In genomic region chr14:58821421-58821820, GRCh38 we compare ENCODE assay signal across 22 cellular contexts.
"Had no signal": no experiment of that assay in that cellular context is flagged by ENCODE, and none has a peak within 500 bp of the region (broad histone marks: within the 10 kb centered on the region; RNA-seq: fewer than 3 reads in every experiment).

No MANE protein-coding gene starts in this region.

- H2AFZ ChIP-seq: neural progenitor cell had no signal

- H3K27ac Mint-ChIP-seq: activated CD4-positive, alpha-beta memory T cell treated with anti-CD3 and anti-CD28 coated beads, Interleukin-2, amount 10 ng/mL, durations not matched to agents 7 days and 5 days; activated CD4-positive, alpha-beta T cell treated with anti-CD3 and anti-CD28 coated beads, Interleukin-2, amount 10 ng/mL, durations not matched to agents 24 days and 14 days; activated naive CD4-positive, alpha-beta T cell treated with anti-CD3 and anti-CD28 coated beads, Interleukin-2, amount 10 ng/mL, durations not matched to agents 7 days and 5 days; activated naive CD8-positive, alpha-beta T cell treated with anti-CD3 and anti-CD28 coated beads, Interleukin-2, amount 50 U/mL, for 24 hours; activated T-cell treated with anti-CD3 and anti-CD28 coated beads, Interleukin-2, amount 50 U/mL, for 72 hours; dendritic cell treated with granulocyte-macrophage colony-stimulating factor and Interleukin-4, amounts not matched to agents 40 ng/mL and 50 ng/mL, for 4 days; neural progenitor cell; T-helper 1 cell treated with Interleukin-12 subunit alpha and Interleukin-12 subunit beta and Interleukin-4 antibody, amounts not matched to agents 30 μg/mL and 1 μg/mL, for 36 hours had no signal

- DNase-seq: activated CD4-positive, alpha-beta memory T cell treated with anti-CD3 and anti-CD28 coated beads, Interleukin-2, amount 10 ng/mL, durations not matched to agents 7 days and 5 days; activated CD4-positive, alpha-beta T cell treated with anti-CD3 and anti-CD28 coated beads, Interleukin-2, amount 10 ng/mL, durations not matched to agents 24 days and 14 days; activated effector memory CD4-positive, alpha-beta T cell treated with anti-CD3 and anti-CD28 coated beads, Interleukin-2, amount 50 U/mL, for 16 hours; activated naive CD4-positive, alpha-beta T cell treated with anti-CD3 and anti-CD28 coated beads, Interleukin-2, amount 10 ng/mL, durations not matched to agents 7 days and 5 days; activated naive CD8-positive, alpha-beta T cell treated with anti-CD3 and anti-CD28 coated beads, Interleukin-2, amount 50 U/mL, for 24 hours; activated T-cell treated with anti-CD3 and anti-CD28 coated beads, Interleukin-2, amount 50 U/mL, for 72 hours; body of pancreas; caudate nucleus; effector CD4-positive, alpha-beta T cell; hypothalamus; lower lobe of right lung; naive thymus-derived CD8-positive, alpha-beta T cell; retina; stimulated activated CD4-positive, alpha-beta T cell treated with anti-CD3 and anti-CD28 coated beads, Interleukin-4, amount 100 ng/mL, for 1 hour; stimulated activated naive CD4-positive, alpha-beta T cell treated with Interleukin-2 at 50 U/mL for 16 hours; upper lobe of left lung had no signal

- H3K36me3 Mint-ChIP-seq: activated naive CD4-positive, alpha-beta T cell treated with anti-CD3 and anti-CD28 coated beads, Interleukin-2, amount 10 ng/mL, durations not matched to agents 7 days and 5 days; naive thymus-derived CD8-positive, alpha-beta T cell; neural progenitor cell had no signal

- H3K4me1 ChIP-seq: body of pancreas, lower lobe of right lung, neural progenitor cell, upper lobe of left lung had no signal

- H3K36me3 ChIP-seq: lower lobe of right lung, neural progenitor cell, thoracic aorta, upper lobe of left lung had no signal

- H3K27me3 ChIP-seq: body of pancreas, neural progenitor cell, upper lobe of left lung had no signal

- H3K9me3 Mint-ChIP-seq: activated CD4-positive, alpha-beta T cell treated with anti-CD3 and anti-CD28 coated beads, Interleukin-2, amount 10 ng/mL, durations not matched to agents 24 days and 14 days; activated naive CD4-positive, alpha-beta T cell treated with anti-CD3 and anti-CD28 coated beads, Interleukin-2, amount 10 ng/mL, durations not matched to agents 7 days and 5 days; activated naive CD8-positive, alpha-beta T cell treated with anti-CD3 and anti-CD28 coated beads, Interleukin-2, amount 50 U/mL, for 24 hours; dendritic cell treated with granulocyte-macrophage colony-stimulating factor and Interleukin-4, amounts not matched to agents 40 ng/mL and 50 ng/mL, for 4 days had no signal

- ATAC-seq: activated naive CD8-positive, alpha-beta T cell treated with anti-CD3 and anti-CD28 coated beads, Interleukin-2, amount 50 U/mL, for 24 hours; activated T-cell treated with anti-CD3 and anti-CD28 coated beads, Interleukin-2, amount 50 U/mL, for 72 hours; body of pancreas; lower lobe of right lung; naive thymus-derived CD8-positive, alpha-beta T cell had no signal

- H3K27me3 Mint-ChIP-seq: activated CD4-positive, alpha-beta T cell treated with anti-CD3 and anti-CD28 coated beads, Interleukin-2, amount 10 ng/mL, durations not matched to agents 24 days and 14 days; activated naive CD8-positive, alpha-beta T cell treated with anti-CD3 and anti-CD28 coated beads, Interleukin-2, amount 50 U/mL, for 24 hours; dendritic cell treated with granulocyte-macrophage colony-stimulating factor and Interleukin-4, amounts not matched to agents 40 ng/mL and 50 ng/mL, for 4 days had no signal

- H3K9me3 ChIP-seq: body of pancreas, lower lobe of right lung, thoracic aorta, upper lobe of left lung had no signal

- H3K4me1 Mint-ChIP-seq: activated CD4-positive, alpha-beta memory T cell treated with anti-CD3 and anti-CD28 coated beads, Interleukin-2, amount 10 ng/mL, durations not matched to agents 7 days and 5 days; activated CD4-positive, alpha-beta T cell treated with anti-CD3 and anti-CD28 coated beads, Interleukin-2, amount 10 ng/mL, durations not matched to agents 24 days and 14 days; activated naive CD4-positive, alpha-beta T cell treated with anti-CD3 and anti-CD28 coated beads, Interleukin-2, amount 10 ng/mL, durations not matched to agents 7 days and 5 days; activated naive CD8-positive, alpha-beta T cell treated with anti-CD3 and anti-CD28 coated beads, Interleukin-2, amount 50 U/mL, for 24 hours; naive thymus-derived CD8-positive, alpha-beta T cell; neural progenitor cell had no signal

- H3K4me3 ChIP-seq: body of pancreas, lower lobe of right lung, neural progenitor cell, thoracic aorta, upper lobe of left lung had no signal

- H3K27ac ChIP-seq: body of pancreas, lower lobe of right lung, neural progenitor cell, thoracic aorta, upper lobe of left lung had no signal

- FAIRE-seq: endometrium, frontal cortex had no signal

- H3K9ac ChIP-seq: neural progenitor cell had no signal

- H3K4me2 ChIP-seq: neural progenitor cell had no signal

- H3K4me3 Mint-ChIP-seq: activated CD4-positive, alpha-beta memory T cell treated with anti-CD3 and anti-CD28 coated beads, Interleukin-2, amount 10 ng/mL, durations not matched to agents 7 days and 5 days; activated CD4-positive, alpha-beta T cell treated with anti-CD3 and anti-CD28 coated beads, Interleukin-2, amount 10 ng/mL, durations not matched to agents 24 days and 14 days; activated naive CD4-positive, alpha-beta T cell treated with anti-CD3 and anti-CD28 coated beads, Interleukin-2, amount 10 ng/mL, durations not matched to agents 7 days and 5 days; activated naive CD8-positive, alpha-beta T cell treated with anti-CD3 and anti-CD28 coated beads, Interleukin-2, amount 50 U/mL, for 24 hours; activated T-cell treated with anti-CD3 and anti-CD28 coated beads, Interleukin-2, amount 50 U/mL, for 72 hours; dendritic cell treated with granulocyte-macrophage colony-stimulating factor and Interleukin-4, amounts not matched to agents 40 ng/mL and 50 ng/mL, for 4 days; naive thymus-derived CD8-positive, alpha-beta T cell; neural progenitor cell; T-helper 1 cell treated with Interleukin-12 subunit alpha and Interleukin-12 subunit beta and Interleukin-4 antibody, amounts not matched to agents 30 μg/mL and 1 μg/mL, for 36 hours had no signal
